In the genomic region with DNA sequence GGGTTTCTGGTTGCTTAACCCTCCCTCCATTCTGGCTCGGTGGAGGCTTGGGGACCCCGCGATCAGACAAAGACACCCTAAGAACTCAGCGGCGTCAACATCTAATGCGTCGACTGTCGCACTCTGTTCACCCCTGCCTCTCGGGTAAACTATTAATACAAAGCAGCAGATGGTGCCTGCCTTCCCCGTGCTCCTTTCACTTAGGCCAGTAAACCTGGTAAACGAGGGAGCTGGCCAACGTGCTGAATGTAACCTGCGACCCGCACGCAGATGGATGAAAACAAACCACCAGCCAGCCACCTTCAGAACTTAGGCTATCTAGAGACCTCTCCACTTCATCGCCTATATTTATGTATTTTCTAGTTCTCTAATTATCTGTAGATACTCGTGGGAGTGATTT, we compare ENCODE assay signal across 9 cellular contexts. TPM values are rescaled to one million over a fixed set of nuclear protein-coding genes. Genes with fewer than 3 reads are reported as not detected.
DNase-seq lines count a peak whose midpoint lies in the region; ATAC-seq and TF ChIP-seq lines count a peak whose summit lies in the region.
"Had no signal": no experiment of that assay in that cellular context is flagged by ENCODE, and none has a peak within 500 bp of the region (broad histone marks: within the 10 kb centered on the region; RNA-seq: fewer than 3 reads in every experiment).

No MANE protein-coding gene starts in this region.

- H3K27me3 ChIP-seq in RWPE2 (ENCODE audit: insufficient read depth, poor library complexity, severe bottlenecking) (peaks cover 66% of the 10 kb centered on the region), skeletal muscle satellite cell (ENCODE audit: control insufficient read depth, insufficient read depth, low read length) (peaks cover 32% of the 10 kb centered on the region)

- H3K27ac ChIP-seq in RWPE2 (ENCODE audit: poor library complexity, severe bottlenecking) = no peak overlapping the region

- ATAC-seq in RWPE2 (ENCODE audit: low read depth) = peak; percentile 70
- no peak for ATAC-seq in HG03097 (IDR thresholded peaks at IDR 0.05; ENCODE audit: low FRiP score, unreplicated experiment)
- no peak for ATAC-seq in GM18498 (IDR thresholded peaks at IDR 0.05; ENCODE audit: unreplicated experiment)

- DNase-seq in NCI-H2227 (lab: John Stamatoyannopoulos, UW; ENCODE audit: unreplicated experiment) = peak; percentile 9
- no peak for DNase-seq in NCI-H2227 treated with DMSO at 0.1 percent for 48 hours (lab: John Stamatoyannopoulos, UW)
- DNase-seq in RWPE2 (ENCODE audit: low spot score) = peak; percentile 63
- DNase-seq in germinal center (ENCODE audit: low spot score) = peak; percentile 49
- DNase-seq in NCI-H2196 (lab: John Stamatoyannopoulos, UW; ENCODE audit: unreplicated experiment) = no peak

- TF ChIP-seq CTCF in RWPE2 (IDR thresholded peaks at IDR 0.05; ENCODE audit: poor library complexity, severe bottlenecking) = no peak

- no peak overlapping the region for H3K9ac ChIP-seq in skeletal muscle satellite cell (ENCODE audit: low read depth, low read length)

- H3K9me3 ChIP-seq in RWPE2 (ENCODE audit: severe bottlenecking) (no peaks in the 10 kb centered on the region), skeletal muscle satellite cell (replicated peaks; ENCODE audit: low read length) (no peaks in the 10 kb centered on the region)

- H3K4me3 ChIP-seq in RWPE2 (ENCODE audit: severe bottlenecking) (no peak overlapping the region), skeletal muscle satellite cell (ENCODE audit: low read length) (no peak overlapping the region)

- H3K4me1 ChIP-seq in RWPE2 (ENCODE audit: insufficient read depth, poor library complexity, severe bottlenecking) (no peaks in the 10 kb centered on the region), skeletal muscle satellite cell (ENCODE audit: control insufficient read depth, insufficient read depth, low read length) (peaks cover 3% of the 10 kb centered on the region)

- H3K36me3 ChIP-seq in RWPE2 (ENCODE audit: low read depth) (no peaks in the 10 kb centered on the region), skeletal muscle satellite cell (ENCODE audit: insufficient read depth, low read length) (no peaks in the 10 kb centered on the region)

- peak overlapping the region; percentile 22 for H3K4me2 ChIP-seq in skeletal muscle satellite cell (ENCODE audit: low read length)

RNA-seq across cellular contexts. Expression of a gene that starts 0.8 kb away (rescaled TPM):
- under 0.01 and 0.22 TPM in 2 replicates for total RNA-seq in skeletal muscle satellite cell (2012; rRNA removed)
- total RNA-seq: T-helper 1 cell treated with Interleukin-12 subunit alpha and Interleukin-12 subunit beta and Interleukin-4 antibody, amounts not matched to agents 30 ng/mL and 1 ng/mL, for 36 hours had no signal

Comparison
In these comparisons a context has a peak if more than half of its experiments do, and no peak if none do; other contexts are left out.
1. DNase-seq: peak in NCI-H2227 (single experiment), RWPE2 (single experiment) and germinal center (single experiment); none in NCI-H2227 treated with DMSO at 0.1 percent for 48 hours (single experiment) and NCI-H2196 (single experiment).